Comparison of ENCODE assay signal across 8 cellular contexts in the genomic region with DNA sequence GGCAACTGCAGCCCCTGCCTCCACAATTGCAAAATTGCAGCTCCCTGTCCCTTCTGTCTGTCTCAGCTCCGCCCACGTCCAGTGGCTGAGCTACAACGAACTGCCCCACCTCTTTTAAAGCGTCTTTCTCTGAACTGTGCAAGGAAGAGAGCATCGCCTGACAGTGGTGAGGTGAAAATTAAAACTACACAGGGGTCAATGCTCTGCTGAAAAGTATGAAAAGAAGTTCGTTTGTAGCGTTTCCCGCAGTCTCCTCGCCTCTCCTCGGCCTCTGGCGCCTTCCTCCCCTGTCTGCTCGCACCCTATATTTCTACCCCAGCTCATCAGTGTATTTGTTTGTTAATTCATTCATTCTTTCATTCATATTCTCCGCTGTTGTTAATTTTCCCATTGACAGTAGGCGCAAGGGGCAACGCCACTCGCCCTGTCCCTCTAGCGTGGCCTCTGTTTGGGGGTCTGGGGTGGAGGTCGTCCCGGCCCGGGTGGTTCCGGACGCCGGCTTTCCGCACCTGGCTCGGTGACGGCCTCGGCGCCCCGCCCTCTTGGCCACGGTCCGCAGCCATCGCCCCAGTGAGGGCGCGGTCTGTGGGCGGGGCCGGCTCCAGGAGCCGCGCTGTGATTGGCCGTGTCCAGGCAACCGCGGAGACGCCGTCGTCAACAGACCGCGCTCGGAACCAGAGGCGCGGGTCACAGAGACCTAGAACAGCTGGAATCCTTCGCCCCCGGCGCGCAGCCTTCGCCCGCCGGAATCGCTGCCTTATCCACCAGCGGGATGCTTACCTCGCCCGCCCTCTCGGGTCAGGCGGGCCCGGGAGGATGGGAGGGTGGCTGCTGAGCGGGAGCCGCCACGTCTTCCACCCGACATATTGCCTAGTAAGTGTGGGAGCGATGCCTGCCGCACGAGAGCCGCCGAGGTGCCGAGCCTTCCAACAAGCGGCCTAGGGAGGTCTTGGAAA. TPM values are rescaled to one million over a fixed set of nuclear protein-coding genes. Genes with fewer than 3 reads are reported as not detected.
DNase-seq lines count a peak whose midpoint lies in the region; ATAC-seq, FAIRE-seq and TF ChIP-seq lines count a peak whose summit lies in the region.

A gene with protein sequence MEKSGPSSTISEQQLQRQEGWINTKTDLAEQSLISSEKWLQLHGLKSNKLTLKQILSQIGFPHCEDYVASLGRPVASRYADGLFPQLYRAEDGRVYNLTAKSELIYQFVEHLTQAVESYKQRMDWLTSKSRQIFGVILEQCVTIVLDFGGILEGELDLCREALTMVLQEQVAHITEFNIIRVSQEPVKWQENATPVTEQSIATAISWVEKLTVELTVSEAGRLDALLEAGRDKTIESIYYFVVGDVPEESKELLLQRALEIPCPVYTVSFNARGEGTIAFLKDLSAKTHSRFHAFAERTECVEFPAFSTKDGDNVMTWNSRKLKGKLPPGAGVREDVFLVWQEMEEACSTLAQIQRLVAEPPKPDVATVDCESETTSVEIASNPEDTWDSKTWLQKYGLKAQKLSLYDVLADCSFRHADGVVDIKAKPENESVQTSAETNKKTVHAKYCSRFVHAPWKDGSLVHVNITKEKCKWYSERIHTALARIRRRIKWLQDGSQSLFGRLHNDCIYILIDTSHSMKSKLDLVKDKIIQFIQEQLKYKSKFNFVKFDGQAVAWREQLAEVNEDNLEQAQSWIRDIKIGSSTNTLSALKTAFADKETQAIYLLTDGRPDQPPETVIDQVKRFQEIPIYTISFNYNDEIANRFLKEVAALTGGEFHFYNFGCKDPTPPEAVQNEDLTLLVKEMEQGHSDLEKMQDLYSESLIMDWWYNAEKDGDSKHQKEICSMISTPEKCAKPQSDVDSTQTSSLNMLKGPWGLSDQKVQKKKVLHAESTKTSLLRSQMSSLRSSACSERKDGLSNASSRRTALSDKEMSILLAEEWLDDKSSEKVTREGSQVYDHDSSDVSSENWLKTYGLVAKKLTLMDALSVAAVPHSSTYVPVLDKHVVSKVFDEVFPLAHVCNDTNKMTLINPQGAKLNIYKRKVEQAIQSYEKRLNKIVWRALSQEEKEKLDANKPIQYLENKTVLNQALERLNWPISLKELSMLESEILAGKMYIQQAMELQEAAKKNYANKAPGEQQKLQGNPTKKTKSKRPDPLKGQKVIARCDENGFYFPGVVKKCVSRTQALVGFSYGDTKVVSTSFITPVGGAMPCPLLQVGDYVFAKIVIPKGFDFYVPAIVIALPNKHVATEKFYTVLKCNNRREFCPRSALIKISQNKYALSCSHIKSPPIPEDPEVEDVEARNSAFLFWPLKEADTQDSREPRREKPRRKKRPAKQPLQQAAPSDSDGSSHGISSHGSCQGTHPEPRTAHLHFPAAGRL (N-terminal part only) (plus strand): TSS at position 677 of the 956 bp plus-strand sequence. CDS start 5,926 bp downstream, outside the sequence.

- no peak for TF ChIP-seq CTCF in 22Rv1 (IDR thresholded peaks at IDR 0.05)

- DNase-seq in GM12891 (ENCODE audit: insufficient read length, low spot score) (peak; percentile 77), NCI-H2171 treated with DMSO at 0.1 percent for 48 hours (lab: John Stamatoyannopoulos, UW) (peak; percentile 62), foreskin melanocyte (peak; percentile 22), aorta (peak; percentile 65 to 91)
- DNase-seq in activated T-cell treated with anti-CD3 and anti-CD28 coated beads, Interleukin-2, amount 50 U/mL, for 1 hour: peak; percentile 31

- H3K27ac ChIP-seq in 22Rv1 (peak within 1 kb of the TSS; percentile 76), aorta (ENCODE audit: low read depth in 1 of 2, low read length in 2 of 2) (no peak within 1 kb of the TSS)

- intact Hi-C loops in aorta (cut with DNase I): no loop called here

- H3K4me3 ChIP-seq in neuron (ENCODE audit: low read length) (peak within 1 kb of the TSS; percentile 43), aorta (ENCODE audit: low read length in 2 of 2) (peak within 1 kb of the TSS; percentile 35 to 43)

- H3K27me3 ChIP-seq in neuron (ENCODE audit: insufficient read depth, low read length) (peaks cover 33% of the 10 kb centered on the region), aorta (ENCODE audit: control insufficient read depth in 1 of 2, insufficient read depth in 2 of 2, low read length in 1 of 2) (no peaks in the 10 kb centered on the region)

- peak; percentile 95 for FAIRE-seq in GM12891 (lab: Jason Lieb, UNC)

- TF ChIP-seq POLR2A in GM12891 (IDR thresholded peaks at IDR 0.05; ENCODE audit: low read depth, low read length): no peak

- ATAC-seq in HG02884 (IDR thresholded peaks at IDR 0.05; ENCODE audit: unreplicated experiment) (peak; percentile 86), aorta (ENCODE audit: low FRiP score) (peak; percentile 83)

- WGBS in aorta, 2 donors: 2 to 3% methylated on average over 73 to 74 of the region's 74 CpGs

- H3K9me3 ChIP-seq in neuron (ENCODE audit: low read length) (no peaks in the 10 kb centered on the region), aorta (ENCODE audit: control insufficient read depth, low read length) (no peaks in the 10 kb centered on the region)

- H3K36me3 ChIP-seq in neuron (ENCODE audit: insufficient read depth, low read length) (no peaks in the 10 kb centered on the region), aorta (ENCODE audit: control insufficient read depth in 1 of 2, insufficient read depth in 2 of 2, low read length in 1 of 2) (no peaks in the 10 kb centered on the region)

- H3K4me1 ChIP-seq in neuron (ENCODE audit: insufficient read depth, low read length) (peaks cover 7% of the 10 kb centered on the region), aorta (ENCODE audit: control insufficient read depth in 1 of 2, insufficient read depth in 2 of 2, low read length in 2 of 2) (no peaks in the 10 kb centered on the region)

- H2AFZ ChIP-seq in neuron (ENCODE audit: low read depth, low read length): peak within 1 kb of the TSS; percentile 81

TF ChIP-seq in GM12891, 5 proteins besides CTCF, POLR2A, EP300 and RAD21:
- no peak for TF ChIP-seq TAF1 (IDR thresholded peaks at IDR 0.05; ENCODE audit: low read depth, low read length)

RNA-seq across cellular contexts. Expression of the gene that starts here (rescaled TPM):
- polyA plus RNA-seq in GM12891 (2012; ENCODE audit: low read depth, missing spikeins): not detected
- 1 to 10 TPM in 1 of 2 donors, under 1 TPM in 1; 0.36 to 1.0 TPM for total RNA-seq in aorta
- 1 to 10 TPM in 1 of 2 donors, not detected in 1; 1.1 TPM for polyA plus RNA-seq in aorta

Comparison
In these comparisons a context has a peak if more than half of its experiments do, and no peak if none do; other contexts are left out.
1. DNase-seq: peak in every context shown above with its lines; median percentile 78 in aorta; 77 in GM12891; 62 in NCI-H2171 treated with DMSO at 0.1 percent for 48 hours; 31 in activated T-cell treated with anti-CD3 and anti-CD28 coated beads, Interleukin-2, amount 50 U/mL, for 1 hour; 22 in foreskin melanocyte.